1 cellular context compared by ENCODE assay signal in the genomic region with DNA sequence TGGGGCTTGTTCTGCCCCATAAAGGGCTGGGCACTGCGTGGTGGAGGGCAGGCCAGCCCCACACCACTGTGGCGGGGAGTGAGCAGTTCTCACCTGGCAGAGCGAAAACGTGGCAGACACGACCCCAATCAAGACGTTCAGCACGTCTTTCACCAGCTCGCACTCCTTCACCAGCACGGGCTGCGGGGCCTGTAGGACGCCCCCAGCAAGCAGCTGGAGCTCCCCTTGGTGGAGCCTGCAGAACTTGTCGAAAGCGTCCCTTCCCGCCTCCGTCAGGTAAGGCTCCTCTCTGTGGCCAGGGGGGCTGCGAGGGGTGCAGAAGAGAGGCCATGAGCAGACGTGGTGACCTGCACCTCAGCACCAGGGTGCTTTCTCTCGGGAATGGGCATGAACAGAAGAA.
TF ChIP-seq lines count a peak whose summit lies in the region.

No MANE protein-coding gene starts in this region.

TF ChIP-seq in IMR-90, 13 proteins besides CTCF, POLR2A, EP300 and RAD21:
- TF ChIP-seq CEBPB (IDR thresholded peaks at IDR 0.05; ENCODE audit: low read depth, low read length) (no peak), MXI1 (IDR thresholded peaks at IDR 0.05; ENCODE audit: borderline replicate concordance, low read depth, low read length) (no peak), SMC3 (IDR thresholded peaks at IDR 0.05; ENCODE audit: low read depth, low read length) (no peak), FOS (IDR thresholded peaks at IDR 0.05; ENCODE audit: low read depth, low read length) (no peak), NFE2L2 (IDR thresholded peaks at IDR 0.05; ENCODE audit: low read depth, low read length) (no peak), RFX5 (IDR thresholded peaks at IDR 0.05; ENCODE audit: low read depth, low read length) (no peak), MAZ (IDR thresholded peaks at IDR 0.05; ENCODE audit: borderline replicate concordance, low read depth, low read length) (no peak), MAFK (IDR thresholded peaks at IDR 0.05; ENCODE audit: low read depth, low read length) (no peak), CHD1 (IDR thresholded peaks at IDR 0.05; ENCODE audit: low read depth, low read length) (no peak), BHLHE40 (IDR thresholded peaks at IDR 0.05; ENCODE audit: low read depth, low read length) (no peak)
- TF ChIP-seq, protein P1, sequence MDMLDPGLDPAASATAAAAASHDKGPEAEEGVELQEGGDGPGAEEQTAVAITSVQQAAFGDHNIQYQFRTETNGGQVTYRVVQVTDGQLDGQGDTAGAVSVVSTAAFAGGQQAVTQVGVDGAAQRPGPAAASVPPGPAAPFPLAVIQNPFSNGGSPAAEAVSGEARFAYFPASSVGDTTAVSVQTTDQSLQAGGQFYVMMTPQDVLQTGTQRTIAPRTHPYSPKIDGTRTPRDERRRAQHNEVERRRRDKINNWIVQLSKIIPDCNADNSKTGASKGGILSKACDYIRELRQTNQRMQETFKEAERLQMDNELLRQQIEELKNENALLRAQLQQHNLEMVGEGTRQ (IDR thresholded peaks at IDR 0.05; ENCODE audit: low read depth, low read length): no peak
- TF ChIP-seq, protein P2, sequence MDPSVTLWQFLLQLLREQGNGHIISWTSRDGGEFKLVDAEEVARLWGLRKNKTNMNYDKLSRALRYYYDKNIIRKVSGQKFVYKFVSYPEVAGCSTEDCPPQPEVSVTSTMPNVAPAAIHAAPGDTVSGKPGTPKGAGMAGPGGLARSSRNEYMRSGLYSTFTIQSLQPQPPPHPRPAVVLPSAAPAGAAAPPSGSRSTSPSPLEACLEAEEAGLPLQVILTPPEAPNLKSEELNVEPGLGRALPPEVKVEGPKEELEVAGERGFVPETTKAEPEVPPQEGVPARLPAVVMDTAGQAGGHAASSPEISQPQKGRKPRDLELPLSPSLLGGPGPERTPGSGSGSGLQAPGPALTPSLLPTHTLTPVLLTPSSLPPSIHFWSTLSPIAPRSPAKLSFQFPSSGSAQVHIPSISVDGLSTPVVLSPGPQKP (IDR thresholded peaks at IDR 0.05; ENCODE audit: borderline replicate concordance, low read depth, low read length): no peak
TF ChIP-seq in IMR-90: peak in this region for 0.
